ENCODE assay signal across 18 cellular contexts in genomic region chr2:138632066-138632465, GRCh38.
DNase-seq lines count a peak whose midpoint lies in the region; ATAC-seq and TF ChIP-seq lines count a peak whose summit lies in the region.
"Had no signal": no experiment of that assay in that cellular context is flagged by ENCODE, and none has a peak within 500 bp of the region (broad histone marks: within the 10 kb centered on the region; RNA-seq: fewer than 3 reads in every experiment).

No MANE protein-coding gene starts in this region.

- H3K4me3 Mint-ChIP-seq in Calu3 (ENCODE audit: low read depth, unreplicated experiment) (no peak overlapping the region), progenitor cell of endocrine pancreas (ENCODE audit: low read depth) (no peak overlapping the region)
- H3K4me3 Mint-ChIP-seq in CD8-positive, alpha-beta T cell, result no peak overlapping the region
- H3K4me3 Mint-ChIP-seq: natural killer cell treated with Interleukin-12 subunit alpha and Interleukin-12 subunit beta and Interleukin-15 and Interleukin-18, amount 100 ng/mL, for 72 hours; T-helper 1 cell treated with Interleukin-12 subunit alpha and Interleukin-12 subunit beta and Interleukin-4 antibody, amounts not matched to agents 30 μg/mL and 1 μg/mL, for 36 hours had no signal

- H3K4me1 Mint-ChIP-seq in Calu3 (ENCODE audit: low read depth, unreplicated experiment), result no peaks in the 10 kb centered on the region
- peaks cover 2% of the 10 kb centered on the region for H3K4me1 Mint-ChIP-seq in progenitor cell of endocrine pancreas (ENCODE audit: low read depth)
- H3K4me1 Mint-ChIP-seq in CD8-positive, alpha-beta T cell (ENCODE audit: low read depth), result no peaks in the 10 kb centered on the region

- CTCF ChIA-PET in Calu3 (lab: Charles Lee), result interaction anchor here (0.6 to 1.1 kb wide), 2 partner anchors 10 to 27 kb away, joined by 3 read pairs; no protein-coding TSS in a partner anchor
- CTCF ChIA-PET in CD8-positive, alpha-beta T cell (lab: Charles Lee), result no interaction called here

- H3K36me3 Mint-ChIP-seq in Calu3 (ENCODE audit: insufficient read depth, unreplicated experiment) (no peaks in the 10 kb centered on the region), progenitor cell of endocrine pancreas (ENCODE audit: insufficient read depth) (peaks cover 2% of the 10 kb centered on the region)
- H3K36me3 Mint-ChIP-seq in CD8-positive, alpha-beta T cell, result no peaks in the 10 kb centered on the region

- H3K36me3 ChIP-seq in brain microvascular endothelial cell (replicated peaks), result no peaks in the 10 kb centered on the region
- no peaks in the 10 kb centered on the region for H3K36me3 ChIP-seq in CD8-positive, alpha-beta T cell (ENCODE audit: insufficient read depth, low read length)

- POLR2A ChIA-PET in CD8-positive, alpha-beta T cell (lab: Charles Lee), result no interaction called here

- H3K27ac ChIP-seq in brain microvascular endothelial cell (no peak overlapping the region), foreskin keratinocyte (no peak overlapping the region)
- H3K27ac ChIP-seq in CD8-positive, alpha-beta T cell (ENCODE audit: low read depth, low read length), result no peak overlapping the region
- H3K27ac ChIP-seq: body of pancreas had no signal

- DNase-seq in Calu3, result no peak
- peak; percentile 46 for DNase-seq in MV-4-11 (lab: John Stamatoyannopoulos, UW)
- peak; percentile 9 for DNase-seq in brain microvascular endothelial cell
- peak; percentile 91 to 95 for DNase-seq in foreskin keratinocyte
- no peak for DNase-seq in NCI-H2029 (lab: John Stamatoyannopoulos, UW)
- DNase-seq in activated CD4-positive, alpha-beta T cell treated with anti-CD3 and anti-CD28 coated beads for 4 hours, result no peak
- no peak for DNase-seq in progenitor cell of endocrine pancreas (ENCODE audit: low spot score, unreplicated experiment)
- DNase-seq in CD8-positive, alpha-beta T cell, result no peak
- DNase-seq: activated naive CD4-positive, alpha-beta T cell; body of pancreas; COR-L47; MM.1S; NCI-H82; stimulated activated CD4-positive, alpha-beta T cell treated with anti-CD3 and anti-CD28 coated beads, Interleukin-15, amount 100 ng/mL, for 24 hours had no signal

- in situ Hi-C loops in brain microvascular endothelial cell (cut with HindIII; ENCODE audit: low pct_ligation_motif_present, low sequenced_read_pairs), result no loop called here

- TF ChIP-seq CTCF in Calu3 (IDR thresholded peaks at IDR 0.05; ENCODE audit: unreplicated experiment) (no peak), brain microvascular endothelial cell (IDR thresholded peaks at IDR 0.05; ENCODE audit: low read depth, low read length, missing control alignments) (no peak), foreskin keratinocyte (conservative IDR thresholded peaks at IDR 0.05) (no peak), progenitor cell of endocrine pancreas (IDR thresholded peaks at IDR 0.05; ENCODE audit: unreplicated experiment) (no peak)
- no peak for TF ChIP-seq CTCF in CD8-positive, alpha-beta T cell (IDR thresholded peaks at IDR 0.05)

- H3K27me3 Mint-ChIP-seq in Calu3 (ENCODE audit: unreplicated experiment) (no peaks in the 10 kb centered on the region), progenitor cell of endocrine pancreas (no peaks in the 10 kb centered on the region)
- peaks cover 16% of the 10 kb centered on the region for H3K27me3 Mint-ChIP-seq in CD8-positive, alpha-beta T cell (ENCODE audit: low read depth)

- intact Hi-C loops in Calu3 (cut with micrococcal nuclease; ENCODE audit: unreplicated experiment), result no loop called here
- intact Hi-C loops in CD8-positive, alpha-beta T cell (cut with DNase I, micrococcal nuclease), result no loop called here

- H3K27me3 ChIP-seq in brain microvascular endothelial cell (replicated peaks) (no peaks in the 10 kb centered on the region), foreskin keratinocyte (no peaks in the 10 kb centered on the region)
- no peaks in the 10 kb centered on the region for H3K27me3 ChIP-seq in CD8-positive, alpha-beta T cell (ENCODE audit: insufficient read depth, low read length)
- H3K27me3 ChIP-seq: body of pancreas had no signal

- H3K9me3 ChIP-seq in CD8-positive, alpha-beta T cell (ENCODE audit: low read length), result no peaks in the 10 kb centered on the region
- H3K9me3 ChIP-seq: body of pancreas had no signal

- peak; percentile 88 for ATAC-seq in foreskin keratinocyte
- ATAC-seq in CD8-positive, alpha-beta T cell, result no peak
- ATAC-seq: activated CD4-positive, CD25-positive, alpha-beta regulatory T cell treated with anti-CD3 and anti-CD28 coated beads, Interleukin-2, amount 50 U/mL, for 24 hours; body of pancreas; natural killer cell treated with Interleukin-12 subunit alpha and Interleukin-12 subunit beta and Interleukin-15 and Interleukin-18, amount 100 ng/mL, for 72 hours had no signal

- H3K4me3 ChIP-seq in brain microvascular endothelial cell (ENCODE audit: low read depth, low read length), result no peak overlapping the region
- no peak overlapping the region for H3K4me3 ChIP-seq in CD8-positive, alpha-beta T cell (ENCODE audit: low read depth, low read length)
- H3K4me3 ChIP-seq: body of pancreas, lung had no signal

- H3K4me1 ChIP-seq in foreskin keratinocyte, result peaks cover 29% of the 10 kb centered on the region
- no peaks in the 10 kb centered on the region for H3K4me1 ChIP-seq in CD8-positive, alpha-beta T cell (ENCODE audit: insufficient read depth, low read length)
- H3K4me1 ChIP-seq: body of pancreas had no signal

- no peaks in the 10 kb centered on the region for H3K9me3 Mint-ChIP-seq in Calu3 (ENCODE audit: low read depth, unreplicated experiment)
- peaks cover 5% of the 10 kb centered on the region for H3K9me3 Mint-ChIP-seq in progenitor cell of endocrine pancreas (ENCODE audit: low read depth)
- H3K9me3 Mint-ChIP-seq in CD8-positive, alpha-beta T cell, result peaks cover 2% of the 10 kb centered on the region
- H3K9me3 Mint-ChIP-seq: natural killer cell treated with Interleukin-12 subunit alpha and Interleukin-12 subunit beta and Interleukin-15 and Interleukin-18, amount 100 ng/mL, for 72 hours; T-helper 1 cell treated with Interleukin-12 subunit alpha and Interleukin-12 subunit beta and Interleukin-4 antibody, amounts not matched to agents 30 μg/mL and 1 μg/mL, for 36 hours had no signal

- H3K27ac Mint-ChIP-seq in Calu3 (ENCODE audit: unreplicated experiment) (peak overlapping the region; percentile 33), progenitor cell of endocrine pancreas (no peak overlapping the region)
- no peak overlapping the region for H3K27ac Mint-ChIP-seq in CD8-positive, alpha-beta T cell
- H3K27ac Mint-ChIP-seq: natural killer cell treated with Interleukin-12 subunit alpha and Interleukin-12 subunit beta and Interleukin-15 and Interleukin-18, amount 100 ng/mL, for 72 hours; T-helper 1 cell treated with Interleukin-12 subunit alpha and Interleukin-12 subunit beta and Interleukin-4 antibody, amounts not matched to agents 30 μg/mL and 1 μg/mL, for 36 hours had no signal

- BruUV-seq in Calu3 (replicated peaks; lab: Mats Ljungman, UMichigan), result no TSS peak

Comparison
In these comparisons a context has a peak if more than half of its experiments do, and no peak if none do; other contexts are left out.
1. DNase-seq: peak in MV-4-11 (single experiment), brain microvascular endothelial cell (single experiment) and foreskin keratinocyte (2 of 2); none in Calu3 (single experiment), NCI-H2029 (single experiment), activated CD4-positive, alpha-beta T cell treated with anti-CD3 and anti-CD28 coated beads for 4 hours (0 of 2), progenitor cell of endocrine pancreas (single experiment) and CD8-positive, alpha-beta T cell (0 of 7).